11 cellular contexts compared by ENCODE assay signal in the genomic region with DNA sequence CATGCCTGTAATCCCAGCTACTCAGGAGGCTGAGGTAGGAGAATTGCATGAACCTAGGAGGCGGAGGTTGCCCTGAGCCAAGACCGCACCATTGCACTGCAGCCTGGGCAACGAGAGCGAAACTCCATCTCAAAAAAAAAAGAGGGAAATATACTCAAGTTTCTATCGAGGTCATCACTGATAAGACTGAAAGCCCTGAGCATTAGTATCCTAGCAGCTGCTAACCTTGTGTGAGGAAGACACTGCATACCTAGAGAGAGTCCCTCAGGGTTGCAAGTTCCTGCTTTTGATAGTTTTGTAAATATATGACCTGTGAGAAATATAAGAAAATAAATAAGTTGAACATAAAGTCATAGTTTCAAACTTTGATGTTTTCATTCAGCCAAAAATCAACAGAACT. TPM values are rescaled to one million over a fixed set of nuclear protein-coding genes. Genes with fewer than 3 reads are reported as not detected.
DNase-seq lines count a peak whose midpoint lies in the region; ATAC-seq and TF ChIP-seq lines count a peak whose summit lies in the region.
"Had no signal": no experiment of that assay in that cellular context is flagged by ENCODE, and none has a peak within 500 bp of the region (broad histone marks: within the 10 kb centered on the region; RNA-seq: fewer than 3 reads in every experiment).

No MANE protein-coding gene starts in this region.

- H3K4me2 ChIP-seq in BLaER1 treated with 17β-estradiol and CSF1 and Interleukin-3, amounts not matched to agents 10 nM and 100 nM: peak overlapping the region; percentile 36 to 97 (median 80)

- no peaks in the 10 kb centered on the region; a peak in 2 of 22 replicates for H3K9me3 ChIP-seq in BLaER1 treated with 17β-estradiol and CSF1 and Interleukin-3, amounts not matched to agents 10 nM and 100 nM (replicated peaks in 1 of 11)
- no peaks in the 10 kb centered on the region for H3K9me3 ChIP-seq in CD4-positive, alpha-beta memory T cell (ENCODE audit: control insufficient read depth in 1 of 2, low read length in 2 of 2)
- no peaks in the 10 kb centered on the region for H3K9me3 ChIP-seq in RWPE2 (ENCODE audit: severe bottlenecking)
- no peaks in the 10 kb centered on the region for H3K9me3 ChIP-seq in effector memory CD4-positive, alpha-beta T cell (ENCODE audit: control insufficient read depth, low read length)

- DNase-seq in CD4-positive, alpha-beta memory T cell: no peak
- DNase-seq in RWPE2 (ENCODE audit: low spot score): no peak
- DNase-seq in effector memory CD4-positive, alpha-beta T cell: no peak
- DNase-seq in AG20443 (ENCODE audit: low spot score): no peak
- DNase-seq in RPMI8226: no peak
- DNase-seq: KG1; NK-92 treated with Interleukin-12 subunit alpha and Interleukin-12 subunit beta, amount 100 ng/mL, for 24 hours; SIG-M5 had no signal

- peak overlapping the region in 2 of 11 experiments; percentile 49 to 56; a peak in 2 of 22 replicates for H3K9ac ChIP-seq in BLaER1 treated with 17β-estradiol and CSF1 and Interleukin-3, amounts not matched to agents 10 nM and 100 nM

- H3K4me1 ChIP-seq in BLaER1 treated with 17β-estradiol and CSF1 and Interleukin-3, amounts not matched to agents 10 nM and 100 nM: peaks cover 59 to 98% (median 94%) of the 10 kb centered on the region in 10 experiments
- peaks cover 87% of the 10 kb centered on the region for H3K4me1 ChIP-seq in CD4-positive, alpha-beta memory T cell (ENCODE audit: insufficient read depth, low read length)
- H3K4me1 ChIP-seq in RWPE2 (ENCODE audit: insufficient read depth, poor library complexity, severe bottlenecking): peaks cover 37% of the 10 kb centered on the region
- H3K4me1 ChIP-seq in effector memory CD4-positive, alpha-beta T cell (ENCODE audit: control insufficient read depth, insufficient read depth, low read length, poor library complexity, severe bottlenecking): peaks cover 61% of the 10 kb centered on the region

- H3K36me3 ChIP-seq in BLaER1 treated with 17β-estradiol and CSF1 and Interleukin-3, amounts not matched to agents 10 nM and 100 nM: 0 out of 22 replicates have a peak, but pooled peaks cover 0 to 1% (median 0%) of the 10 kb centered on the region in 11 experiments
- no peaks in the 10 kb centered on the region for H3K36me3 ChIP-seq in CD4-positive, alpha-beta memory T cell (ENCODE audit: insufficient read depth, low read length)
- H3K36me3 ChIP-seq in RWPE2 (ENCODE audit: low read depth): no peaks in the 10 kb centered on the region
- no peaks in the 10 kb centered on the region for H3K36me3 ChIP-seq in effector memory CD4-positive, alpha-beta T cell (ENCODE audit: control insufficient read depth, insufficient read depth, low read length)

- POLR2A ChIA-PET in CD4-positive, alpha-beta memory T cell (lab: Charles Lee; ENCODE audit: partially characterized antibody): interaction anchor here (0.5 to 28.5 kb wide), 10 partner anchors 9 to 671 kb away, joined by 3 to 906 read pairs (median 6); a partner anchor contains a TSS

- peak overlapping the region in 8 of 11 experiments; percentile 36 to 96 (median 84); a peak in 12 of 22 replicates for H3K27ac ChIP-seq in BLaER1 treated with 17β-estradiol and CSF1 and Interleukin-3, amounts not matched to agents 10 nM and 100 nM
- peak overlapping the region; percentile 27 for H3K27ac ChIP-seq in CD4-positive, alpha-beta memory T cell (ENCODE audit: low read depth, low read length)
- peak overlapping the region; percentile 66 for H3K27ac ChIP-seq in RWPE2 (ENCODE audit: poor library complexity, severe bottlenecking)
- H3K27ac ChIP-seq in effector memory CD4-positive, alpha-beta T cell (ENCODE audit: insufficient read depth, low read length, poor library complexity, severe bottlenecking): peak overlapping the region; percentile 68

- H4K20me1 ChIP-seq in BLaER1 treated with 17β-estradiol and CSF1 and Interleukin-3, amounts not matched to agents 10 nM and 100 nM: no peaks in the 10 kb centered on the region

- ATAC-seq in RWPE2 (ENCODE audit: low read depth) (no peak), HG02884 (IDR thresholded peaks at IDR 0.05; ENCODE audit: unreplicated experiment) (no peak)

- no peaks in the 10 kb centered on the region for H3K27me3 ChIP-seq in BLaER1 treated with 17β-estradiol and CSF1 and Interleukin-3, amounts not matched to agents 10 nM and 100 nM
- no peaks in the 10 kb centered on the region for H3K27me3 ChIP-seq in CD4-positive, alpha-beta memory T cell (ENCODE audit: insufficient read depth, low read length)
- H3K27me3 ChIP-seq in RWPE2 (ENCODE audit: insufficient read depth, poor library complexity, severe bottlenecking): no peaks in the 10 kb centered on the region
- H3K27me3 ChIP-seq in effector memory CD4-positive, alpha-beta T cell (replicated peaks; ENCODE audit: control insufficient read depth, insufficient read depth, low read length, poor library complexity, severe bottlenecking): no peaks in the 10 kb centered on the region

- H3K4me3 Mint-ChIP-seq in CD4-positive, alpha-beta memory T cell: peak overlapping the region; percentile 56 to 86 (median 79)

- TF ChIP-seq CTCF in RWPE2 (IDR thresholded peaks at IDR 0.05; ENCODE audit: poor library complexity, severe bottlenecking): no peak

- H3K27ac Mint-ChIP-seq in CD4-positive, alpha-beta memory T cell: peak overlapping the region; percentile 92 to 97 (median 94)

- intact Hi-C loops in CD4-positive, alpha-beta memory T cell (cut with micrococcal nuclease): no loop called here

- no peaks in the 10 kb centered on the region for H3K36me3 Mint-ChIP-seq in CD4-positive, alpha-beta memory T cell

- H3K4me3 ChIP-seq in BLaER1 treated with 17β-estradiol and CSF1 and Interleukin-3, amounts not matched to agents 10 nM and 100 nM: no peak overlapping the region
- H3K4me3 ChIP-seq in CD4-positive, alpha-beta memory T cell (ENCODE audit: low read length in 2 of 2): no peak overlapping the region
- no peak overlapping the region for H3K4me3 ChIP-seq in RWPE2 (ENCODE audit: severe bottlenecking)
- peak overlapping the region; percentile 14 for H3K4me3 ChIP-seq in effector memory CD4-positive, alpha-beta T cell (ENCODE audit: insufficient read depth, low read depth, low read length, poor library complexity, severe bottlenecking)
- H3K4me3 ChIP-seq: skin epidermis had no signal

- H3K9me3 Mint-ChIP-seq in CD4-positive, alpha-beta memory T cell: no peaks in the 10 kb centered on the region

- CTCF ChIA-PET in CD4-positive, alpha-beta memory T cell (lab: Charles Lee; ENCODE audit: partially characterized antibody): interaction anchor here (0.8 to 13.4 kb wide), 9 partner anchors 9 to 125 kb away, joined by 3 to 224 read pairs (median 4); a partner anchor contains a TSS

- peaks cover 44 to 87% (median 69%) of the 10 kb centered on the region in 4 donors for H3K4me1 Mint-ChIP-seq in CD4-positive, alpha-beta memory T cell

- H3K27me3 Mint-ChIP-seq in CD4-positive, alpha-beta memory T cell: no peaks in the 10 kb centered on the region

RNA-seq across cellular contexts. Expression of a gene that starts 20.0 kb away (rescaled TPM):
- total RNA-seq in CD4-positive, alpha-beta memory T cell: 100 to 1,000 TPM; 148 to 159 TPM
- polyA plus RNA-seq in CD4-positive, alpha-beta memory T cell: 10 to 100 TPM; 61.6 to 76.1 TPM

Comparison
In these comparisons a context has a peak if more than half of its experiments do, and no peak if none do; other contexts are left out.
1. H3K27ac ChIP-seq: peak in every context shown above with its lines; median percentile 84 in BLaER1 treated with 17β-estradiol and CSF1 and Interleukin-3, amounts not matched to agents 10 nM and 100 nM; 68 in effector memory CD4-positive, alpha-beta T cell; 66 in RWPE2; 27 in CD4-positive, alpha-beta memory T cell.